Comparison of ENCODE assay signal across 9 cellular contexts in the genomic region with DNA sequence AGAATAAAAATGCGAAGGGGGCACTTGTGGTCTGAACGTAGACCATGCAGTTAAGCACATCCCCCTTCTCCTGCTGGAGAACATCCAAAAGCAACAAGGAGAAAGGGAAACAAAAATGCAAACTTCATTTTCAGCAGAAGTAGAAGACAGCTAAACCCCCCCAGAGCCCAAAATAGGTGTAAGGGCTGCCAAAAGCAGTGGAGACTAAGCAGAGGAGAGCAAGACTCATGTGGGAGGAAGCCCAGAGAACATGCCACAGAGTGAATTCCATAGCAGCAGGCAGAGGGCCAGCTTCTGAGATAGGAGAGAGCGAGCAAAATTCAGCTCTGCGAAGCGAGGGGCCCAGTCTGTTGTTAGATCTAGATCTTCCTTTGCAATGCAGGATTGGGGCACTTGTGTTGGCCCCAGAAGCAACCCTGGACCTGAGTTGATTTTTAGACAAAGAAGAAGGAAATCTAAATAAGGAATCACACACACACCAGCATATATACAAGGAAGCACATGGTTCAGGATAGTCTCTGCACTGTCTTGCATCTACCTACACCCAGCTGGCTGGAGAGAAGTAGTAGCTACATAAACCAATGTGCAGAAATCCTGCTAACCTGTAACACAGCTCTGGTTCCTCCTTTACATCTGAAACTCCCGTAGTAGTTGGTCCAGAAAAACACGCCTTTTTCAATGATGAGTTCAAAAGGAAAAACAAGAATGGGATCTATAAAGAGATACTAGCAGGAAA.
A peak's percentile ranks its signal among the peaks of the same experiment; 100 is the strongest.
DNase-seq lines count a peak whose midpoint lies in the region; ATAC-seq and TF ChIP-seq lines count a peak whose summit lies in the region.
"Had no signal": no experiment of that assay in that cellular context is flagged by ENCODE, and none has a peak within 500 bp of the region (broad histone marks: within the 10 kb centered on the region; RNA-seq: fewer than 3 reads in every experiment).

No MANE protein-coding gene starts in this region.

- H3K27ac ChIP-seq in endodermal cell (ENCODE audit: low read depth, low read length) (no peak overlapping the region), mesenchymal stem cell (ENCODE audit: low read length, poor library complexity, severe bottlenecking) (peak overlapping the region; percentile 10), testis (peak overlapping the region in 1 of 2 donors; percentile 11), PC-9 (no peak overlapping the region)

- H3K4ac ChIP-seq in mesenchymal stem cell (ENCODE audit: low read depth in 1 of 2, low read length in 2 of 2), result no peak overlapping the region

- H3K18ac ChIP-seq in mesenchymal stem cell (ENCODE audit: low read depth in 1 of 2, low read length in 2 of 2), result peak overlapping the region in 1 of 2 experiments; percentile 18

- POLR2A ChIA-PET in PC-9 (lab: Charles Lee; ENCODE audit: unreplicated experiment), result no interaction called here

- no peaks in the 10 kb centered on the region for H3K79me2 ChIP-seq in PC-9 (ENCODE audit: low read depth)

- H2BK120ac ChIP-seq in mesenchymal stem cell (ENCODE audit: low read depth, low read length), result no peak overlapping the region

- H2BK12ac ChIP-seq in mesenchymal stem cell (ENCODE audit: low read length in 2 of 2), result peak overlapping the region; percentile 4 to 32

- no peak overlapping the region for H2AK5ac ChIP-seq in mesenchymal stem cell (ENCODE audit: low read length, severe bottlenecking)

- no peak overlapping the region for H4K91ac ChIP-seq in mesenchymal stem cell (ENCODE audit: low read length)

- H3K9me3 Mint-ChIP-seq in endodermal cell, result no peaks in the 10 kb centered on the region
- no peaks in the 10 kb centered on the region for H3K9me3 Mint-ChIP-seq in activated CD4-positive, alpha-beta T cell treated with anti-CD3 and anti-CD28 coated beads, Interleukin-2, amount 10 ng/mL, durations not matched to agents 24 days and 14 days

- H3K27me3 ChIP-seq in endodermal cell (ENCODE audit: control insufficient read depth, insufficient read depth, low read length, poor library complexity, severe bottlenecking) (no peaks in the 10 kb centered on the region), mesenchymal stem cell (ENCODE audit: control insufficient read depth in 1 of 2, insufficient read depth in 1 of 2, low read length in 2 of 2) (no peaks in the 10 kb centered on the region), testis (no peaks in the 10 kb centered on the region), PC-9 (ENCODE audit: insufficient read depth, low read depth) (no peaks in the 10 kb centered on the region)

- no peaks in the 10 kb centered on the region for H3K36me3 ChIP-seq in endodermal cell (ENCODE audit: control insufficient read depth, insufficient read depth, low read length)
- no peaks in the 10 kb centered on the region for H3K36me3 ChIP-seq in mesenchymal stem cell (ENCODE audit: control insufficient read depth in 1 of 2, insufficient read depth in 2 of 2, low read depth in 1 of 2, low read length in 2 of 2)
- H3K36me3 ChIP-seq in testis (ENCODE audit: low read depth, missing control alignments), result no peaks in the 10 kb centered on the region
- no peaks in the 10 kb centered on the region for H3K36me3 ChIP-seq in PC-9 (ENCODE audit: low read depth)

- CTCF ChIA-PET in PC-9 (lab: Charles Lee), result no interaction called here

- H3K9me3 ChIP-seq in endodermal cell (ENCODE audit: control insufficient read depth, low read length) (no peaks in the 10 kb centered on the region), mesenchymal stem cell (ENCODE audit: control insufficient read depth, low read length) (no peaks in the 10 kb centered on the region), testis (no peaks in the 10 kb centered on the region), PC-9 (ENCODE audit: insufficient read depth, low read depth) (no peaks in the 10 kb centered on the region)

- DNase-seq in endodermal cell (peak; percentile 57), mesenchymal stem cell (peak; percentile 46), testis (peak; percentile 71), PC-9 (no peak), NCI-H128 (lab: John Stamatoyannopoulos, UW; ENCODE audit: unreplicated experiment) (no peak)
- no peak for DNase-seq in activated CD4-positive, alpha-beta T cell treated with anti-CD3 and anti-CD28 coated beads, Interleukin-2, amount 10 ng/mL, durations not matched to agents 24 days and 14 days
- DNase-seq: NCI-H1105 had no signal

- H2AFZ ChIP-seq in mesenchymal stem cell (ENCODE audit: low read depth, low read length) (peak overlapping the region; percentile 42), PC-9 (no peak overlapping the region)

- peak overlapping the region; percentile 71 for H3K27ac Mint-ChIP-seq in endodermal cell
- no peak overlapping the region for H3K27ac Mint-ChIP-seq in activated CD4-positive, alpha-beta T cell treated with anti-CD3 and anti-CD28 coated beads, Interleukin-2, amount 10 ng/mL, durations not matched to agents 24 days and 14 days

- TF ChIP-seq CTCF in endodermal cell (conservative IDR thresholded peaks at IDR 0.05) (no peak), testis (IDR thresholded peaks at IDR 0.05) (no peak), PC-9 (conservative IDR thresholded peaks at IDR 0.05) (no peak)

- H3K4me3 Mint-ChIP-seq in endodermal cell, result no peak overlapping the region
- H3K4me3 Mint-ChIP-seq in activated CD4-positive, alpha-beta T cell treated with anti-CD3 and anti-CD28 coated beads, Interleukin-2, amount 10 ng/mL, durations not matched to agents 24 days and 14 days, result no peak overlapping the region

- no peak overlapping the region for H2BK5ac ChIP-seq in mesenchymal stem cell (ENCODE audit: low read depth, low read length, poor library complexity, severe bottlenecking)

- intact Hi-C loops in testis (cut with DNase I; ENCODE audit: low total_unique reads) (no loop called here), PC-9 (cut with micrococcal nuclease; ENCODE audit: unreplicated experiment) (no loop called here)
- intact Hi-C loops in activated CD4-positive, alpha-beta T cell treated with anti-CD3 and anti-CD28 coated beads, Interleukin-2, amount 10 ng/mL, durations not matched to agents 24 days and 14 days (cut with micrococcal nuclease), result no loop called here

- H3K27me3 Mint-ChIP-seq in endodermal cell (ENCODE audit: insufficient read depth), result no peaks in the 10 kb centered on the region
- H3K27me3 Mint-ChIP-seq in activated CD4-positive, alpha-beta T cell treated with anti-CD3 and anti-CD28 coated beads, Interleukin-2, amount 10 ng/mL, durations not matched to agents 24 days and 14 days, result no peaks in the 10 kb centered on the region

- H3K36me3 Mint-ChIP-seq in endodermal cell (ENCODE audit: low read depth), result no peaks in the 10 kb centered on the region
- H3K36me3 Mint-ChIP-seq in activated CD4-positive, alpha-beta T cell treated with anti-CD3 and anti-CD28 coated beads, Interleukin-2, amount 10 ng/mL, durations not matched to agents 24 days and 14 days (ENCODE audit: low read depth), result no peaks in the 10 kb centered on the region

- peaks cover 8% of the 10 kb centered on the region for H3K4me1 Mint-ChIP-seq in endodermal cell
- no peaks in the 10 kb centered on the region for H3K4me1 Mint-ChIP-seq in activated CD4-positive, alpha-beta T cell treated with anti-CD3 and anti-CD28 coated beads, Interleukin-2, amount 10 ng/mL, durations not matched to agents 24 days and 14 days

- BruUV-seq in PC-9 (replicated peaks; lab: Mats Ljungman, UMichigan), result no TSS peak

- H3F3A ChIP-seq in PC-9 (ENCODE audit: insufficient read depth, low read depth), result 0 out of 2 replicates have a peak, but pooled peaks cover 2% of the 10 kb centered on the region

- H3K9ac ChIP-seq in endodermal cell (ENCODE audit: extremely low read depth, low read length, poor library complexity, severe bottlenecking) (no peak overlapping the region), mesenchymal stem cell (ENCODE audit: low read length) (peak overlapping the region; percentile 81)

- no peaks in the 10 kb centered on the region for H4K20me1 ChIP-seq in PC-9 (ENCODE audit: insufficient read depth)

- 89% methylated on average over 5 to 7 of the region's 7 CpGs for WGBS in endodermal cell (ENCODE audit: insufficient coverage in 1 of 2, insufficient read length in 1 of 2), 2 experiments
- 63% methylated on average over 5 of the region's 7 CpGs for WGBS in mesenchymal stem cell
- 45 to 57% methylated on average over 7 of the region's 7 CpGs for WGBS in testis, 2 donors

- no peak overlapping the region for H3K14ac ChIP-seq in mesenchymal stem cell (ENCODE audit: low read length in 2 of 2)

- TF ChIP-seq POLR2A in testis (IDR thresholded peaks at IDR 0.05), result no peak

- H4K8ac ChIP-seq in mesenchymal stem cell (ENCODE audit: low read length), result peak overlapping the region; percentile 0

- H2BK15ac ChIP-seq in mesenchymal stem cell (ENCODE audit: low read depth, poor library complexity, severe bottlenecking), result no peak overlapping the region

- no peaks in the 10 kb centered on the region for H3K79me1 ChIP-seq in mesenchymal stem cell (replicated peaks; ENCODE audit: low read length, poor library complexity, severe bottlenecking)

- no peak for ATAC-seq in HG02588 (IDR thresholded peaks at IDR 0.05; ENCODE audit: unreplicated experiment)

- no peak overlapping the region for H3K4me3 ChIP-seq in endodermal cell (ENCODE audit: low read length)
- peak overlapping the region in 1 of 2 experiments; percentile 63 for H3K4me3 ChIP-seq in mesenchymal stem cell (ENCODE audit: insufficient read depth in 1 of 2, low read depth in 1 of 2, low read length in 2 of 2)
- no peak overlapping the region for H3K4me3 ChIP-seq in testis
- no peak overlapping the region for H3K4me3 ChIP-seq in PC-9

- H3K4me1 ChIP-seq in endodermal cell (ENCODE audit: control insufficient read depth, insufficient read depth, low read length) (no peaks in the 10 kb centered on the region), mesenchymal stem cell (ENCODE audit: control insufficient read depth, insufficient read depth, low read depth, low read length) (peaks cover 3% of the 10 kb centered on the region), testis (peaks cover 7% of the 10 kb centered on the region), PC-9 (replicated peaks; ENCODE audit: insufficient read depth) (peaks cover 13% of the 10 kb centered on the region; the same call in 1 of the 2 replicates)

- no peaks in the 10 kb centered on the region for H3K9me2 ChIP-seq in PC-9 (ENCODE audit: insufficient read depth)

- no peak overlapping the region for H3K4me2 ChIP-seq in mesenchymal stem cell (ENCODE audit: low read length, poor library complexity, severe bottlenecking)
- H3K4me2 ChIP-seq in PC-9, result no peak overlapping the region

- no peak overlapping the region for H3K23ac ChIP-seq in mesenchymal stem cell (ENCODE audit: low read length in 2 of 2)

TF ChIP-seq in PFSK-1, 5 proteins besides CTCF, POLR2A, EP300 and RAD21 (continues in another document):
- TF ChIP-seq FOXP2 (optimal IDR thresholded peaks at IDR 0.05; ENCODE audit: borderline replicate concordance, extremely low read depth, extremely low read length, insufficient read depth), result no peak
- peak; percentile 50; the same call in 1 of the 2 replicates for TF ChIP-seq SIN3A (IDR thresholded peaks at IDR 0.05; ENCODE audit: borderline replicate concordance, insufficient read depth, low read length)
- TF ChIP-seq POLR2AphosphoS5 (IDR thresholded peaks at IDR 0.05; ENCODE audit: low read depth, low read length), result peak; percentile 32; the same call in 1 of the 2 replicates

Comparison
In these comparisons a context has a peak if more than half of its experiments do, and no peak if none do; other contexts are left out.
1. DNase-seq: peak in endodermal cell (single experiment), mesenchymal stem cell (single experiment) and testis (single experiment); none in PC-9 (0 of 2), NCI-H128 (single experiment) and activated CD4-positive, alpha-beta T cell treated with anti-CD3 and anti-CD28 coated beads, Interleukin-2, amount 10 ng/mL, durations not matched to agents 24 days and 14 days (single experiment).